Comparison of ENCODE assay signal across 11 cellular contexts in genomic region chr6:139580592-139581484, GRCh38.
A peak's percentile ranks its signal among the peaks of the same experiment; 100 is the strongest.
DNase-seq lines count a peak whose midpoint lies in the region; ATAC-seq and TF ChIP-seq lines count a peak whose summit lies in the region.
"Had no signal": no experiment of that assay in that cellular context is flagged by ENCODE, and none has a peak within 500 bp of the region (broad histone marks: within the 10 kb centered on the region; RNA-seq: fewer than 3 reads in every experiment).

No MANE protein-coding gene starts in this region.

- no peak overlapping the region for H3K4me2 ChIP-seq in GM23338

- POLR2A ChIA-PET in activated CD4-positive, alpha-beta T cell treated with anti-CD3 and anti-CD28 coated beads for 36 hours (lab: Charles Lee): no interaction called here

- no peaks in the 10 kb centered on the region for H3K79me2 ChIP-seq in GM23338 (replicated peaks; ENCODE audit: insufficient read depth)

- no peaks in the 10 kb centered on the region for H3F3A ChIP-seq in GM23338 (replicated peaks; ENCODE audit: low read depth)

- H3K27ac ChIP-seq in GM23338 (ENCODE audit: low read depth) (no peak overlapping the region), upper lobe of right lung (no peak overlapping the region)
- H3K27ac ChIP-seq: 22Rv1 had no signal

- H3K36me3 ChIP-seq in GM23338 (ENCODE audit: insufficient read depth) (no peaks in the 10 kb centered on the region), upper lobe of right lung (no peaks in the 10 kb centered on the region)

- TF ChIP-seq CTCF in GM23338 (conservative IDR thresholded peaks at IDR 0.05; ENCODE audit: low read depth in 2 of 2) (no peak), upper lobe of right lung (IDR thresholded peaks at IDR 0.05) (no peak)

- H3K36me3 Mint-ChIP-seq in activated CD4-positive, alpha-beta T cell treated with anti-CD3 and anti-CD28 coated beads for 36 hours (ENCODE audit: low read depth): no peaks in the 10 kb centered on the region
- no peaks in the 10 kb centered on the region for H3K36me3 Mint-ChIP-seq in GM23338 (ENCODE audit: low read depth)
- no peaks in the 10 kb centered on the region for H3K36me3 Mint-ChIP-seq in stimulated activated effector memory CD8-positive, alpha-beta T cell treated with anti-CD3 and anti-CD28 coated beads, Interleukin-12 subunit alpha, Interleukin-12 subunit beta, amount 100 ng/mL, for 72 hours
- no peaks in the 10 kb centered on the region for H3K36me3 Mint-ChIP-seq in activated naive CD4-positive, alpha-beta T cell treated with anti-CD3 and anti-CD28 coated beads for 36 hours (ENCODE audit: low read depth)

- H4K20me1 ChIP-seq in GM23338 (replicated peaks; ENCODE audit: insufficient read depth): no peaks in the 10 kb centered on the region

- no peaks in the 10 kb centered on the region for H3K9me3 ChIP-seq in upper lobe of right lung

- H3K4me1 ChIP-seq in GM23338 (ENCODE audit: insufficient read depth): 0 out of 2 replicates have a peak, but pooled peaks cover 3% of the 10 kb centered on the region
- peaks cover 6% of the 10 kb centered on the region for H3K4me1 ChIP-seq in upper lobe of right lung

- H3K27me3 ChIP-seq in GM23338 (ENCODE audit: insufficient read depth) (no peaks in the 10 kb centered on the region), upper lobe of right lung (no peaks in the 10 kb centered on the region)

- peaks cover 26% of the 10 kb centered on the region for H3K27me3 Mint-ChIP-seq in activated CD4-positive, alpha-beta T cell treated with anti-CD3 and anti-CD28 coated beads for 36 hours
- peaks cover 3% of the 10 kb centered on the region for H3K27me3 Mint-ChIP-seq in GM23338 (ENCODE audit: insufficient read depth, low read depth, poor library complexity)
- peaks cover 23% of the 10 kb centered on the region for H3K27me3 Mint-ChIP-seq in activated naive CD4-positive, alpha-beta T cell treated with anti-CD3 and anti-CD28 coated beads for 36 hours (ENCODE audit: low read depth)

- no peak overlapping the region for H3K4me3 ChIP-seq in GM23338
- H3K4me3 ChIP-seq in upper lobe of right lung: no peak overlapping the region

- in situ Hi-C loops in KBM-7 (cut with MboI; ENCODE audit: low pct_unique_long_range_greater_than_20kb, low sequenced_read_pairs): no loop called here

- no peak overlapping the region for H3K4me3 Mint-ChIP-seq in activated CD4-positive, alpha-beta T cell treated with anti-CD3 and anti-CD28 coated beads for 36 hours
- H3K4me3 Mint-ChIP-seq in GM23338: no peak overlapping the region
- peak overlapping the region; percentile 12 for H3K4me3 Mint-ChIP-seq in stimulated activated effector memory CD8-positive, alpha-beta T cell treated with anti-CD3 and anti-CD28 coated beads, Interleukin-12 subunit alpha, Interleukin-12 subunit beta, amount 100 ng/mL, for 72 hours
- H3K4me3 Mint-ChIP-seq in activated naive CD4-positive, alpha-beta T cell treated with anti-CD3 and anti-CD28 coated beads for 36 hours: no peak overlapping the region

- peak overlapping the region; percentile 43; the same call in 1 of the 2 replicates for H2AFZ ChIP-seq in GM23338

- no peak for DNase-seq in activated CD4-positive, alpha-beta T cell treated with anti-CD3 and anti-CD28 coated beads for 36 hours
- DNase-seq in activated CD4-positive, alpha-beta T cell treated with anti-CD3 and anti-CD28 coated beads for 1 hour: no peak
- no peak for DNase-seq in GM23338 (ENCODE audit: low spot score)
- DNase-seq in stimulated activated effector memory CD8-positive, alpha-beta T cell treated with anti-CD3 and anti-CD28 coated beads, Interleukin-12 subunit alpha, Interleukin-12 subunit beta, amount 100 ng/mL, for 72 hours (ENCODE audit: low spot score in 2 of 2): no peak
- no peak for DNase-seq in KBM-7
- DNase-seq in upper lobe of right lung: no peak
- DNase-seq in activated naive CD4-positive, alpha-beta T cell treated with anti-CD3 and anti-CD28 coated beads for 36 hours: no peak
- DNase-seq: glutamatergic neuron; stimulated activated CD4-positive, alpha-beta T cell treated with anti-CD3 and anti-CD28 coated beads, Interleukin-2, amount 100 ng/mL, for 48 hours had no signal

- CTCF ChIA-PET in activated CD4-positive, alpha-beta T cell treated with anti-CD3 and anti-CD28 coated beads for 36 hours (lab: Charles Lee): no interaction called here
- CTCF ChIA-PET in activated naive CD4-positive, alpha-beta T cell treated with anti-CD3 and anti-CD28 coated beads for 36 hours (lab: Charles Lee): no interaction called here

- peak overlapping the region; percentile 12 for H3K27ac Mint-ChIP-seq in activated CD4-positive, alpha-beta T cell treated with anti-CD3 and anti-CD28 coated beads for 36 hours
- H3K27ac Mint-ChIP-seq in GM23338: no peak overlapping the region
- H3K27ac Mint-ChIP-seq in stimulated activated effector memory CD8-positive, alpha-beta T cell treated with anti-CD3 and anti-CD28 coated beads, Interleukin-12 subunit alpha, Interleukin-12 subunit beta, amount 100 ng/mL, for 72 hours: peak overlapping the region; percentile 44
- H3K27ac Mint-ChIP-seq in activated naive CD4-positive, alpha-beta T cell treated with anti-CD3 and anti-CD28 coated beads for 36 hours: no peak overlapping the region

- H3K4me1 Mint-ChIP-seq in activated CD4-positive, alpha-beta T cell treated with anti-CD3 and anti-CD28 coated beads for 36 hours: peaks cover 17% of the 10 kb centered on the region
- peaks cover 2% of the 10 kb centered on the region; the same call in 1 of the 3 replicates for H3K4me1 Mint-ChIP-seq in GM23338
- peaks cover 15% of the 10 kb centered on the region for H3K4me1 Mint-ChIP-seq in stimulated activated effector memory CD8-positive, alpha-beta T cell treated with anti-CD3 and anti-CD28 coated beads, Interleukin-12 subunit alpha, Interleukin-12 subunit beta, amount 100 ng/mL, for 72 hours
- H3K4me1 Mint-ChIP-seq in activated naive CD4-positive, alpha-beta T cell treated with anti-CD3 and anti-CD28 coated beads for 36 hours (ENCODE audit: low read depth): peaks cover 14% of the 10 kb centered on the region

- H3K9me2 ChIP-seq in GM23338 (ENCODE audit: insufficient read depth): no peaks in the 10 kb centered on the region

- ATAC-seq in activated CD4-positive, alpha-beta T cell treated with anti-CD3 and anti-CD28 coated beads for 36 hours: peak; percentile 87
- ATAC-seq in GM23338: no peak
- peak; percentile 83 for ATAC-seq in HG03460 (IDR thresholded peaks at IDR 0.05; ENCODE audit: unreplicated experiment)
- peak; percentile 91 for ATAC-seq in stimulated activated effector memory CD8-positive, alpha-beta T cell treated with anti-CD3 and anti-CD28 coated beads, Interleukin-12 subunit alpha, Interleukin-12 subunit beta, amount 100 ng/mL, for 72 hours
- no peak for ATAC-seq in upper lobe of right lung

- no peaks in the 10 kb centered on the region for H3K9me3 Mint-ChIP-seq in activated CD4-positive, alpha-beta T cell treated with anti-CD3 and anti-CD28 coated beads for 36 hours (ENCODE audit: low read depth)
- no peaks in the 10 kb centered on the region for H3K9me3 Mint-ChIP-seq in GM23338
- H3K9me3 Mint-ChIP-seq in stimulated activated effector memory CD8-positive, alpha-beta T cell treated with anti-CD3 and anti-CD28 coated beads, Interleukin-12 subunit alpha, Interleukin-12 subunit beta, amount 100 ng/mL, for 72 hours: no peaks in the 10 kb centered on the region
- H3K9me3 Mint-ChIP-seq in activated naive CD4-positive, alpha-beta T cell treated with anti-CD3 and anti-CD28 coated beads for 36 hours: no peaks in the 10 kb centered on the region

- intact Hi-C loops in activated CD4-positive, alpha-beta T cell treated with anti-CD3 and anti-CD28 coated beads for 36 hours (cut with DNase I, micrococcal nuclease): no loop called here
- intact Hi-C loops in upper lobe of right lung (cut with DNase I): no loop called here
- intact Hi-C loops in activated naive CD4-positive, alpha-beta T cell treated with anti-CD3 and anti-CD28 coated beads for 36 hours (cut with micrococcal nuclease): no loop called here

TF ChIP-seq in GM23338, 12 proteins besides CTCF, POLR2A, EP300 and RAD21 (continues in another document):
- TF ChIP-seq POLR2AphosphoS5 (IDR thresholded peaks at IDR 0.05; ENCODE audit: low read depth) (no peak), JUNB (IDR thresholded peaks at IDR 0.05; ENCODE audit: unreplicated experiment) (no peak), ETS1 (IDR thresholded peaks at IDR 0.05) (no peak), EZH2 (IDR thresholded peaks at IDR 0.05; ENCODE audit: low read depth, unreplicated experiment) (no peak), CREB1 (CRISPR knock-in tag; IDR thresholded peaks at IDR 0.05; ENCODE audit: low read depth) (no peak), NANOG (IDR thresholded peaks at IDR 0.05; ENCODE audit: borderline replicate concordance) (no peak), STAT1 (IDR thresholded peaks at IDR 0.05; ENCODE audit: unreplicated experiment) (no peak)

Comparison
In these comparisons a context has a peak if more than half of its experiments do, and no peak if none do; other contexts are left out.
1. ATAC-seq: peak in activated CD4-positive, alpha-beta T cell treated with anti-CD3 and anti-CD28 coated beads for 36 hours (single experiment), HG03460 (single experiment) and stimulated activated effector memory CD8-positive, alpha-beta T cell treated with anti-CD3 and anti-CD28 coated beads, Interleukin-12 subunit alpha, Interleukin-12 subunit beta, amount 100 ng/mL, for 72 hours (single experiment); none in GM23338 (single experiment) and upper lobe of right lung (single experiment).
2. H3K27ac Mint-ChIP-seq: peak in activated CD4-positive, alpha-beta T cell treated with anti-CD3 and anti-CD28 coated beads for 36 hours (single experiment) and stimulated activated effector memory CD8-positive, alpha-beta T cell treated with anti-CD3 and anti-CD28 coated beads, Interleukin-12 subunit alpha, Interleukin-12 subunit beta, amount 100 ng/mL, for 72 hours (single experiment); none in GM23338 (single experiment) and activated naive CD4-positive, alpha-beta T cell treated with anti-CD3 and anti-CD28 coated beads for 36 hours (single experiment).